In the genomic region with DNA sequence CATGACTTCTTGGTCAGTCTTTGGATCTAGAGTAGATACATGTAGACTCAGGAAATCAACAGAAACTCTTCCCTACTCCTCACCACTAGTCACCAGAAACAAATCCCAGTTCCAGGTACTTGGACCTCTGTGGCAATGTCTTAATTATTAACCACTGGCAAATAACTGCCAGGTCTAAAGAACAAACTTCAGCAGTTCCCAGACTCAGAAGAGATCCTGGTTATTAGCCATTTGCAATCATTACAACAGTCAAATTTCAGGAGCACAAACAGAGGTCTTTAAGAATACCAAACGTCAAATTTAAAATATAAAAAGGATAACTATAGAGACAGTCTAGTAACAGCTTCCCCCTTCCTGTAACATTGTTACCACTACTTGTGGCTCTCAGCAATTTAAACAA, we compare ENCODE assay signal across 14 cellular contexts. TPM values are rescaled to one million over a fixed set of nuclear protein-coding genes. Genes with fewer than 3 reads are reported as not detected.
A peak's percentile ranks its signal among the peaks of the same experiment; 100 is the strongest.
DNase-seq lines count a peak whose midpoint lies in the region; ATAC-seq and TF ChIP-seq lines count a peak whose summit lies in the region.
"Had no signal": no experiment of that assay in that cellular context is flagged by ENCODE, and none has a peak within 500 bp of the region (broad histone marks: within the 10 kb centered on the region; RNA-seq: fewer than 3 reads in every experiment).

No MANE protein-coding gene starts in this region.

- DNase-seq in T-helper 2 cell treated with Interferon-gamma antibody and Interleukin-4, amounts not matched to agents 5 μg/mL and 100 μg/mL, for 36 hours (ENCODE audit: low spot score), result no peak
- DNase-seq in T-helper 2 cell (no peak), T-helper 17 cell (no peak), hepatocyte (ENCODE audit: low spot score) (peak; percentile 40), spleen (no peak), hepatic stellate cell (ENCODE audit: low spot score) (no peak), SHP77 (lab: John Stamatoyannopoulos, UW) (no peak), GM03348 (ENCODE audit: low spot score) (no peak)
- DNase-seq: cortex of kidney, left ventricle myocardium superior, NCI-H1092, NCI-H510A, testis had no signal

- peaks cover 53% of the 10 kb centered on the region for H3K36me3 Mint-ChIP-seq in T-helper 2 cell treated with Interferon-gamma antibody and Interleukin-4, amounts not matched to agents 5 μg/mL and 100 μg/mL, for 36 hours (ENCODE audit: low read depth)
- H3K36me3 Mint-ChIP-seq in T-helper 17 cell (ENCODE audit: low read depth), result peaks cover 6% of the 10 kb centered on the region

- no peaks in the 10 kb centered on the region for H3K9me3 Mint-ChIP-seq in T-helper 2 cell treated with Interferon-gamma antibody and Interleukin-4, amounts not matched to agents 5 μg/mL and 100 μg/mL, for 36 hours

- H3K27ac ChIP-seq in hepatocyte (peak overlapping the region; percentile 77), spleen (peak overlapping the region; percentile 14 to 91 (median 64))
- H3K27ac ChIP-seq: gastroesophageal sphincter, testis had no signal

- peaks cover 74% of the 10 kb centered on the region for H3K4me1 Mint-ChIP-seq in T-helper 2 cell treated with Interferon-gamma antibody and Interleukin-4, amounts not matched to agents 5 μg/mL and 100 μg/mL, for 36 hours (ENCODE audit: low read depth)
- peaks cover 68% of the 10 kb centered on the region for H3K4me1 Mint-ChIP-seq in T-helper 17 cell

- no peak for ATAC-seq in T-helper 17 cell
- ATAC-seq: gastroesophageal sphincter, left ventricle myocardium superior had no signal

- peaks cover 5% of the 10 kb centered on the region for H4K20me1 ChIP-seq in hepatocyte (ENCODE audit: insufficient read depth, poor library complexity, severe bottlenecking)

- H3K36me3 ChIP-seq in hepatocyte (replicated peaks; ENCODE audit: insufficient read depth, low read depth) (no peaks in the 10 kb centered on the region), spleen (peaks cover 0 to 11% (median 0%) of the 10 kb centered on the region in 6 donors)
- H3K36me3 ChIP-seq: gastroesophageal sphincter had no signal

- 52% methylated on average over 1 of the region's 1 CpG for WGBS in hepatocyte (ENCODE audit: low lambda C conversion rate, missing lambda C conversion rate)
- WGBS in spleen, 5 donors, result 19 to 46% (median 34%) methylated on average over 1 of the region's 1 CpG

- peak overlapping the region; percentile 76 for H3K27ac Mint-ChIP-seq in T-helper 2 cell treated with Interferon-gamma antibody and Interleukin-4, amounts not matched to agents 5 μg/mL and 100 μg/mL, for 36 hours
- H3K27ac Mint-ChIP-seq in T-helper 17 cell, result peak overlapping the region; percentile 97

- H3K4me2 ChIP-seq in hepatocyte, result peak overlapping the region; percentile 57

- TF ChIP-seq POLR2A in spleen (IDR thresholded peaks at IDR 0.05), result no peak

- intact Hi-C loops in spleen (cut with DNase I; ENCODE audit: low total_unique reads), result no loop called here

- H3K27me3 ChIP-seq in hepatocyte (no peaks in the 10 kb centered on the region), spleen (replicated peaks in 1 of 7) (no peaks in the 10 kb centered on the region)
- H3K27me3 ChIP-seq: gastroesophageal sphincter, testis had no signal

- no peak for TF ChIP-seq CTCF in hepatocyte (IDR thresholded peaks at IDR 0.05; ENCODE audit: poor library complexity)
- TF ChIP-seq CTCF in spleen (IDR thresholded peaks at IDR 0.05 in 8 of 11, conservative IDR thresholded peaks at IDR 0.05 in 3 of 11), result no peak

- peaks cover 18% of the 10 kb centered on the region for H3K4me1 ChIP-seq in hepatocyte (ENCODE audit: insufficient read depth)
- H3K4me1 ChIP-seq in spleen, result peaks cover 43 to 100% (median 86%) of the 10 kb centered on the region in 6 donors
- H3K4me1 ChIP-seq: testis had no signal

- H2AFZ ChIP-seq in hepatocyte, result no peak overlapping the region

- H3K79me2 ChIP-seq in hepatocyte, result peaks cover 92% of the 10 kb centered on the region

- H3K9me2 ChIP-seq in hepatocyte (replicated peaks; ENCODE audit: insufficient read depth), result no peaks in the 10 kb centered on the region

- H3K4me3 ChIP-seq in hepatocyte (no peak overlapping the region), spleen (no peak overlapping the region)
- H3K4me3 ChIP-seq: gastroesophageal sphincter, testis had no signal

- peak overlapping the region; percentile 64 for H3K4me3 Mint-ChIP-seq in T-helper 2 cell treated with Interferon-gamma antibody and Interleukin-4, amounts not matched to agents 5 μg/mL and 100 μg/mL, for 36 hours
- H3K4me3 Mint-ChIP-seq in T-helper 17 cell, result peak overlapping the region; percentile 50

- no peaks in the 10 kb centered on the region for H3K27me3 Mint-ChIP-seq in T-helper 2 cell treated with Interferon-gamma antibody and Interleukin-4, amounts not matched to agents 5 μg/mL and 100 μg/mL, for 36 hours (ENCODE audit: low read depth)
- no peaks in the 10 kb centered on the region for H3K27me3 Mint-ChIP-seq in T-helper 17 cell

- H3K9me3 ChIP-seq in T-helper 17 cell (ENCODE audit: control insufficient read depth, low read length, poor library complexity, severe bottlenecking) (no peaks in the 10 kb centered on the region), hepatocyte (ENCODE audit: low read depth) (no peaks in the 10 kb centered on the region), spleen (no peaks in the 10 kb centered on the region)
- H3K9me3 ChIP-seq: gastroesophageal sphincter, testis had no signal

RNA-seq across cellular contexts. Expression of gene DIAPH1, which starts 10.2 kb away (rescaled TPM):
- total RNA-seq in T-helper 17 cell (100 to 1,000 TPM; 256 to 327 TPM), hepatocyte (37.7 and 62.4 TPM in 2 replicates), spleen (100 to 1,000 TPM in 3 of 7 donors, 10 to 100 TPM in 4; 72.5 to 123 (median 93.0) TPM)
- polyA plus RNA-seq in hepatocyte (56.6 and 59.0 TPM in 2 replicates), spleen (10 to 100 TPM; 35.4 to 46.5 (median 35.8) TPM)

RNA-seq across cellular contexts. Expression of gene HDAC3, which starts 28.1 kb away (rescaled TPM):
- total RNA-seq in T-helper 17 cell (10 to 100 TPM; 67.7 to 79.2 TPM), hepatocyte (50.1 and 53.5 TPM in 2 replicates), spleen (10 to 100 TPM; 51.1 to 71.3 (median 60.7) TPM)
- polyA plus RNA-seq in hepatocyte (74.0 and 81.9 TPM in 2 replicates), spleen (100 to 1,000 TPM in 1 of 3 donors, 10 to 100 TPM in 2; 66.3 to 108 (median 89.3) TPM)

RNA-seq across cellular contexts. Expression of gene RELL2, which starts 28.2 kb away (rescaled TPM):
- total RNA-seq in T-helper 17 cell (10 to 100 TPM; 17.2 to 17.8 TPM), hepatocyte (7.6 and 16.9 TPM in 2 replicates), spleen (10 to 100 TPM in 3 of 7 donors, 1 to 10 TPM in 4; 8.7 to 12.8 (median 9.9) TPM)
- polyA plus RNA-seq in hepatocyte (17.3 and 19.9 TPM in 2 replicates), spleen (10 to 100 TPM; 13.7 to 26.2 (median 25.1) TPM)

RNA-seq across cellular contexts. Expression of gene FCHSD1, which starts 42.7 kb away (rescaled TPM):
- 10 to 100 TPM; 77.6 to 82.2 TPM for total RNA-seq in T-helper 17 cell
- 14.1 and 18.0 TPM in 2 replicates for total RNA-seq in hepatocyte
- polyA plus RNA-seq in hepatocyte, result 25.9 and 27.4 TPM in 2 replicates
- total RNA-seq in spleen, result 10 to 100 TPM; 34.9 to 67.3 (median 47.9) TPM
- 10 to 100 TPM; 20.4 to 37.6 (median 35.0) TPM for polyA plus RNA-seq in spleen
